8 cellular contexts compared by ENCODE assay signal in the genomic region with DNA sequence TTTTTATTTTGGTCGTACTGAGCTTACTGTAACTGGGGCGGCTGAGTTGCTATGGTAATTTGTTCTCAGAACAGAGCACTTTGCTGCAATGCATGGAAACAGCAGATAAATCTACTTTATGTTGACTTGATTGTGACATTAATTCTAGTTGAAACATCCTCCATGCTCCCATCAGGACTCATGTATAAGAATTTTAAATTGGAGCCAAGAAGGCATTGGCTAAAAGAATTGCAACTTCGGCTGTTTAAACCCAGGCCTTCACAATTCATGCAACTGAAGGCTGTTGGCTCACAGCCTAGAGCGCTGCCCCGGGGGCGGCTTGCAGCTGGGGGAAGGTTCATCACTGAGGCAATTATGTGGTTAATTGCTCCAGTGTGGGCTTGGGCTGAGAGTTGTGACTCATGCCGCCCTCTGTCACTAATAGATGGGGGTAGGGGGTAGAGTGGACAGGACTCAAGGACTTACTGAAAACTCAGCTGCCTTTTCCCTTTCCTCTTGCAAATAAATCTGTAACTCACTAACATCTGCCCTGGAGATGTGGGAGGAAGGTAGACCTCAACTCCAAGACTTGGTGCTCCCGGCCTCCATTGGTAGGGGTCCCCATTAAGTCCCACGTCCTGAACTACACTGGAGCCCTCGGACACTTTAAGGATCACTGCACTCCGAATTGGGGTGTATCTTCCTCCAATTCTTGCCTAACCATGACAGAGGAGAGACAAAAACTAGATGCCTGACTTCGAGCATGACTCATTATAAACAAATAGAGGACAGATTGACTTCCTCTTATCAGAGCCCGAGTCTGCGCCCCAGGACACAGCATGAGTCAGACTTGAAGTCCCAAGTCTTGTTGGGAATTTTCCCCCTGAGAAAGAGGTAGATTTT. TPM values are rescaled to one million over a fixed set of nuclear protein-coding genes. Genes with fewer than 3 reads are reported as not detected.
DNase-seq lines count a peak whose midpoint lies in the region; ATAC-seq and TF ChIP-seq lines count a peak whose summit lies in the region.

No MANE protein-coding gene starts in this region.

- H3K36me3 Mint-ChIP-seq in CD4-positive, CD25-positive, alpha-beta regulatory T cell = no peaks in the 10 kb centered on the region
- peaks cover 0 to 1% (median 0%) of the 10 kb centered on the region in 3 donors for H3K36me3 Mint-ChIP-seq in naive thymus-derived CD8-positive, alpha-beta T cell

- H3K4me1 Mint-ChIP-seq in CD4-positive, CD25-positive, alpha-beta regulatory T cell = peaks cover 10 to 30% (median 17%) of the 10 kb centered on the region in 4 donors
- H3K4me1 Mint-ChIP-seq in naive thymus-derived CD8-positive, alpha-beta T cell = peaks cover 0 to 2% (median 0%) of the 10 kb centered on the region in 4 donors

- TF ChIP-seq POLR2A in adrenal gland (IDR thresholded peaks at IDR 0.05) = peak in 1 of 2 donors; percentile 92

- H3K4me3 Mint-ChIP-seq in CD4-positive, CD25-positive, alpha-beta regulatory T cell = peak overlapping the region; percentile 12 to 89 (median 68)
- H3K4me3 Mint-ChIP-seq in naive thymus-derived CD8-positive, alpha-beta T cell = peak overlapping the region in 1 of 10 donors; percentile 44

- peak overlapping the region; percentile 79 for H3K4me3 ChIP-seq in CD4-positive, CD25-positive, alpha-beta regulatory T cell (ENCODE audit: low read depth, low read length)
- H3K4me3 ChIP-seq in adrenal gland (peak overlapping the region in 2 of 4 donors; percentile 2 to 53), right atrium auricular region (peak overlapping the region; percentile 1 to 32), skeletal muscle cell (ENCODE audit: low read depth, low read length) (peak overlapping the region; percentile 25)

- no peaks in the 10 kb centered on the region for H3K27me3 ChIP-seq in CD4-positive, CD25-positive, alpha-beta regulatory T cell (ENCODE audit: control insufficient read depth, insufficient read depth, low read length)
- H3K27me3 ChIP-seq in adrenal gland (no peaks in the 10 kb centered on the region), right atrium auricular region (no peaks in the 10 kb centered on the region)

- TF ChIP-seq CTCF in adrenal gland (IDR thresholded peaks at IDR 0.05) (no peak), right atrium auricular region (IDR thresholded peaks at IDR 0.05) (no peak)

- ATAC-seq in CD4-positive, CD25-positive, alpha-beta regulatory T cell (ENCODE audit: low read depth in 2 of 2) = peak; percentile 40 to 52
- peak; percentile 61 for ATAC-seq in GM18867 (IDR thresholded peaks at IDR 0.05; ENCODE audit: unreplicated experiment)
- ATAC-seq in HG03064 (IDR thresholded peaks at IDR 0.05; ENCODE audit: low read depth, unreplicated experiment) = peak; percentile 84
- no peak for ATAC-seq in naive thymus-derived CD8-positive, alpha-beta T cell

- H3K27me3 Mint-ChIP-seq in CD4-positive, CD25-positive, alpha-beta regulatory T cell = peaks cover 5% of the 10 kb centered on the region
- peaks cover 5 to 46% (median 30%) of the 10 kb centered on the region in 5 donors for H3K27me3 Mint-ChIP-seq in naive thymus-derived CD8-positive, alpha-beta T cell

- H3K9me3 Mint-ChIP-seq in CD4-positive, CD25-positive, alpha-beta regulatory T cell = peaks cover 0 to 5% (median 0%) of the 10 kb centered on the region in 7 donors
- peaks cover 0 to 7% (median 0%) of the 10 kb centered on the region in 9 donors for H3K9me3 Mint-ChIP-seq in naive thymus-derived CD8-positive, alpha-beta T cell

- no peaks in the 10 kb centered on the region for H3K36me3 ChIP-seq in CD4-positive, CD25-positive, alpha-beta regulatory T cell (ENCODE audit: control insufficient read depth, insufficient read depth, low read length)
- H3K36me3 ChIP-seq in adrenal gland (replicated peaks in 1 of 2) (no peaks in the 10 kb centered on the region), right atrium auricular region (no peaks in the 10 kb centered on the region)

- DNase-seq in CD4-positive, CD25-positive, alpha-beta regulatory T cell = peak in 2 of 3 donors; percentile 0 to 55
- DNase-seq in NCI-H226 (peak; percentile 85), adrenal gland (peak; percentile 70 to 94 (median 90)), right atrium auricular region (ENCODE audit: low spot score) (peak; percentile 91), skeletal muscle cell (ENCODE audit: low read depth) (peak; percentile 95)
- DNase-seq in naive thymus-derived CD8-positive, alpha-beta T cell = no peak

- no peaks in the 10 kb centered on the region for H3K9me3 ChIP-seq in CD4-positive, CD25-positive, alpha-beta regulatory T cell (ENCODE audit: control insufficient read depth in 2 of 2, low read length in 2 of 2)
- H3K9me3 ChIP-seq in adrenal gland (replicated peaks in 1 of 3) (no peaks in the 10 kb centered on the region), right atrium auricular region (no peaks in the 10 kb centered on the region)

- H3K27ac ChIP-seq in CD4-positive, CD25-positive, alpha-beta regulatory T cell (ENCODE audit: insufficient read depth, low read length, poor library complexity, severe bottlenecking) = no peak overlapping the region
- peak overlapping the region; percentile 74 to 94 (median 89) for H3K27ac ChIP-seq in adrenal gland
- peak overlapping the region; percentile 76 to 79 for H3K27ac ChIP-seq in right atrium auricular region

- peak overlapping the region in 2 of 3 donors; percentile 57 to 59 for H3K27ac Mint-ChIP-seq in CD4-positive, CD25-positive, alpha-beta regulatory T cell
- H3K27ac Mint-ChIP-seq in naive thymus-derived CD8-positive, alpha-beta T cell = peak overlapping the region in 1 of 10 donors; percentile 44

- intact Hi-C loops in adrenal gland (cut with DNase I) = loop anchor here in 1 of 2 donors (5.0 kb wide), 1 partner anchor 55 kb away; no protein-coding TSS in a partner anchor

- WGBS in adrenal gland, 4 donors = 9 to 14% (median 10%) methylated on average over 14 of the region's 14 CpGs

- peaks cover 5% of the 10 kb centered on the region for H3K4me1 ChIP-seq in CD4-positive, CD25-positive, alpha-beta regulatory T cell (ENCODE audit: control insufficient read depth, insufficient read depth, low read length, poor library complexity, severe bottlenecking)
- peaks cover 21 to 40% of the 10 kb centered on the region in 2 donors for H3K4me1 ChIP-seq in adrenal gland (replicated peaks in 1 of 2)
- peaks cover 0 to 20% of the 10 kb centered on the region in 2 donors for H3K4me1 ChIP-seq in right atrium auricular region

- POLR2A ChIA-PET in naive thymus-derived CD8-positive, alpha-beta T cell (lab: Charles Lee) = no interaction called here

RNA-seq across cellular contexts. Expression of a gene that starts 37.5 kb away (rescaled TPM):
- 8.8 TPM for total RNA-seq in CD4-positive, CD25-positive, alpha-beta regulatory T cell
- 10 to 100 TPM; 14.5 to 18.2 (median 16.7) TPM for polyA plus RNA-seq in CD4-positive, CD25-positive, alpha-beta regulatory T cell
- total RNA-seq in adrenal gland (10 to 100 TPM in 7 of 8 donors, 1 to 10 TPM in 1; 7.0 to 27.9 (median 17.8) TPM), right atrium auricular region (1 to 10 TPM; 7.5 to 9.4 TPM)
- 10 to 100 TPM in 1 of 3 donors, 1 to 10 TPM in 2; 2.8 to 13.7 (median 3.1) TPM for polyA plus RNA-seq in adrenal gland
- total RNA-seq in naive thymus-derived CD8-positive, alpha-beta T cell = 10 to 100 TPM; 12.8 to 16.3 TPM
- 10 to 100 TPM; 18.2 to 22.1 (median 18.6) TPM for polyA plus RNA-seq in naive thymus-derived CD8-positive, alpha-beta T cell

Comparison
In these comparisons a context has a peak if more than half of its experiments do, and no peak if none do; other contexts are left out.
1. ATAC-seq: peak in CD4-positive, CD25-positive, alpha-beta regulatory T cell (2 of 2), GM18867 (single experiment) and HG03064 (single experiment); none in naive thymus-derived CD8-positive, alpha-beta T cell (0 of 2).
2. DNase-seq: peak in CD4-positive, CD25-positive, alpha-beta regulatory T cell (2 of 3), NCI-H226 (single experiment), adrenal gland (7 of 7), right atrium auricular region (single experiment) and skeletal muscle cell (single experiment); none in naive thymus-derived CD8-positive, alpha-beta T cell (0 of 10).